In the genomic region with DNA sequence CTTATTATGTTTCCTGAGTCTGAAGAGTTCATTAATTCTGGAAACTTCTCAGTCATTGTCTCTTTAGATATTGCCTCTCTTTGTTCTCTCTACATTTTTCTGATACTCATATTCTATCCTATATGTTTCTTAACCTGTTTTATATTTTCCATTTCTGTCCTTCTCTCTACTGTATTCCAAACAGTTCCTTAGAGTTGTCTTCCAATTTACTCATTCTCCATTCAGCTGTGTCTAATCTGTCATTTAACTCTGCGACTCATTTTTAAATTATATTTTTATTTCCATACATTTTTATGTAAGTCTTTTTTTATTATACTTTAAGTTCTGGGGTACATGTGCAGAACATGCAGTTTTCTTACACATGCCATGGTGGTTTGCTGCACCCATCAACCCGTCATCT, we compare ENCODE assay signal across 34 cellular contexts.
"Had no signal": no experiment of that assay in that cellular context is flagged by ENCODE, and none has a peak within 500 bp of the region (broad histone marks: within the 10 kb centered on the region; RNA-seq: fewer than 3 reads in every experiment).

No MANE protein-coding gene starts in this region.

- H3K4me3 ChIP-seq: adrenal gland, body of pancreas, breast epithelium had no signal

- DNase-seq: activated B cell treated with CpG ODN at 0.5 μM for 24 hours; activated CD4-positive, alpha-beta memory T cell treated with anti-CD3 and anti-CD28 coated beads for 36 hours; activated CD4-positive, alpha-beta T cell treated with anti-CD3 and anti-CD28 coated beads for 4 hours; activated CD4-positive, alpha-beta T cell treated with anti-CD3 and anti-CD28 coated beads, Interleukin-2, amount 10 ng/mL, durations not matched to agents 24 days and 14 days; activated CD4-positive, alpha-beta T cell treated with anti-CD3 and anti-CD28 coated beads, Interleukin-2, amount 50 U/mL, for 1 hour; activated CD4-positive, alpha-beta T cell treated with anti-CD3 and anti-CD28 coated beads, Interleukin-2, amount 50 U/mL, for 4 hours; activated CD4-positive, CD25-positive, alpha-beta regulatory T cell treated with anti-CD3 and anti-CD28 coated beads, Interleukin-2, amount 50 U/mL, for 72 hours; activated CD8-positive, alpha-beta memory T cell treated with anti-CD3 and anti-CD28 coated beads, Interleukin-2, amount 50 U/mL, for 4 hours; activated CD8-positive, alpha-beta T cell treated with anti-CD3 and anti-CD28 coated beads for 36 hours; activated effector memory CD4-positive, alpha-beta T cell treated with anti-CD3 and anti-CD28 coated beads, Interleukin-2, amount 50 U/mL, for 16 hours; activated gamma-delta T cell treated with Interleukin-2 at 50 U/mL for 16 hours; activated naive CD4-positive, alpha-beta T cell; activated naive CD4-positive, alpha-beta T cell treated with anti-CD3 and anti-CD28 coated beads for 36 hours; activated naive CD4-positive, alpha-beta T cell treated with anti-CD3 and anti-CD28 coated beads, Interleukin-2, amount 50 U/mL, for 16 hours; activated naive CD8-positive, alpha-beta T cell treated with anti-CD3 and anti-CD28 coated beads for 36 hours; activated T-cell treated with anti-CD3 and anti-CD28 coated beads for 4 hours; activated T-cell treated with anti-CD3 and anti-CD28 coated beads, Interleukin-2, amount 50 U/mL, for 1 hour; activated T-cell treated with anti-CD3 and anti-CD28 coated beads, Interleukin-2, amount 50 U/mL, for 4 hours; activated T-cell treated with anti-CD3 and anti-CD28 coated beads, Interleukin-2, amount 50 U/mL, for 72 hours; adrenal gland; amniotic stem cell; aorta; body of pancreas; brain microvascular endothelial cell; central memory CD4-positive, alpha-beta T cell; T-helper 2 cell; T-helper 9 cell had no signal

- H3K4me1 ChIP-seq: adrenal gland, body of pancreas, breast epithelium had no signal

- H3K36me3 ChIP-seq: adrenal gland, brain microvascular endothelial cell, breast epithelium had no signal

- H3K27ac Mint-ChIP-seq: activated B cell treated with CpG ODN at 0.5 μM for 24 hours; activated CD4-positive, alpha-beta memory T cell treated with anti-CD3 and anti-CD28 coated beads for 36 hours; activated CD4-positive, alpha-beta T cell treated with anti-CD3 and anti-CD28 coated beads, Interleukin-2, amount 10 ng/mL, durations not matched to agents 24 days and 14 days; activated CD8-positive, alpha-beta T cell treated with anti-CD3 and anti-CD28 coated beads for 36 hours; activated naive CD4-positive, alpha-beta T cell treated with anti-CD3 and anti-CD28 coated beads for 36 hours; activated naive CD4-positive, alpha-beta T cell treated with anti-CD3 and anti-CD28 coated beads, Interleukin-2, amount 50 U/mL, for 72 hours; activated naive CD8-positive, alpha-beta T cell treated with anti-CD3 and anti-CD28 coated beads for 36 hours; activated T-cell treated with anti-CD3 and anti-CD28 coated beads, Interleukin-2, amount 50 U/mL, for 72 hours; activated T-helper 1 cell treated with anti-CD3 and anti-CD28 coated beads, Interleukin-12 subunit alpha, Interleukin-12 subunit beta, Interleukin-2, Interleukin-4 antibody, amounts not matched to agents 30 ng/mL and 10 ng/mL and 1 ng/mL, durations not matched to agents 14 hours and 24 hours and 36 hours; activated T-helper 17 cell treated with anti-CD3 and anti-CD28 coated beads, Interleukin-2, amount 50 U/mL, for 72 hours; T-helper 1 cell treated with Interleukin-12 subunit alpha and Interleukin-12 subunit beta and Interleukin-4 antibody, amounts not matched to agents 30 μg/mL and 1 μg/mL, for 36 hours; T-helper 2 cell treated with Interferon-gamma antibody and Interleukin-4, amounts not matched to agents 5 μg/mL and 100 μg/mL, for 36 hours had no signal

- H3K27ac ChIP-seq: adrenal gland, body of pancreas, brain microvascular endothelial cell, breast epithelium, VCaP had no signal

- H3K4me1 Mint-ChIP-seq: activated CD4-positive, alpha-beta T cell treated with anti-CD3 and anti-CD28 coated beads, Interleukin-2, amount 10 ng/mL, durations not matched to agents 24 days and 14 days had no signal

- H3K27me3 Mint-ChIP-seq: activated B cell treated with CpG ODN at 0.5 μM for 24 hours; activated CD4-positive, alpha-beta memory T cell treated with anti-CD3 and anti-CD28 coated beads for 36 hours; activated CD4-positive, alpha-beta T cell treated with anti-CD3 and anti-CD28 coated beads, Interleukin-2, amount 10 ng/mL, durations not matched to agents 24 days and 14 days; activated CD8-positive, alpha-beta T cell treated with anti-CD3 and anti-CD28 coated beads for 36 hours; activated naive CD8-positive, alpha-beta T cell treated with anti-CD3 and anti-CD28 coated beads for 36 hours; activated T-helper 17 cell treated with anti-CD3 and anti-CD28 coated beads, Interleukin-2, amount 50 U/mL, for 72 hours had no signal

- H3K4me3 Mint-ChIP-seq: activated B cell treated with CpG ODN at 0.5 μM for 24 hours; activated CD4-positive, alpha-beta memory T cell treated with anti-CD3 and anti-CD28 coated beads for 36 hours; activated CD4-positive, alpha-beta T cell treated with anti-CD3 and anti-CD28 coated beads, Interleukin-2, amount 10 ng/mL, durations not matched to agents 24 days and 14 days; activated CD8-positive, alpha-beta T cell treated with anti-CD3 and anti-CD28 coated beads for 36 hours; activated naive CD4-positive, alpha-beta T cell treated with anti-CD3 and anti-CD28 coated beads for 36 hours; activated naive CD8-positive, alpha-beta T cell treated with anti-CD3 and anti-CD28 coated beads for 36 hours; activated T-cell treated with anti-CD3 and anti-CD28 coated beads, Interleukin-2, amount 50 U/mL, for 4 hours; activated T-cell treated with anti-CD3 and anti-CD28 coated beads, Interleukin-2, amount 50 U/mL, for 72 hours; activated T-helper 1 cell treated with anti-CD3 and anti-CD28 coated beads, Interleukin-12 subunit alpha, Interleukin-12 subunit beta, Interleukin-2, Interleukin-4 antibody, amounts not matched to agents 30 ng/mL and 10 ng/mL and 1 ng/mL, durations not matched to agents 14 hours and 24 hours and 36 hours; activated T-helper 17 cell treated with anti-CD3 and anti-CD28 coated beads, Interleukin-2, amount 50 U/mL, for 72 hours; T-helper 1 cell treated with Interleukin-12 subunit alpha and Interleukin-12 subunit beta and Interleukin-4 antibody, amounts not matched to agents 30 μg/mL and 1 μg/mL, for 36 hours; T-helper 2 cell treated with Interferon-gamma antibody and Interleukin-4, amounts not matched to agents 5 μg/mL and 100 μg/mL, for 36 hours had no signal

- H3K27me3 ChIP-seq: adrenal gland, body of pancreas, brain microvascular endothelial cell, breast epithelium had no signal
